8 cellular contexts compared by ENCODE assay signal in the genomic region with DNA sequence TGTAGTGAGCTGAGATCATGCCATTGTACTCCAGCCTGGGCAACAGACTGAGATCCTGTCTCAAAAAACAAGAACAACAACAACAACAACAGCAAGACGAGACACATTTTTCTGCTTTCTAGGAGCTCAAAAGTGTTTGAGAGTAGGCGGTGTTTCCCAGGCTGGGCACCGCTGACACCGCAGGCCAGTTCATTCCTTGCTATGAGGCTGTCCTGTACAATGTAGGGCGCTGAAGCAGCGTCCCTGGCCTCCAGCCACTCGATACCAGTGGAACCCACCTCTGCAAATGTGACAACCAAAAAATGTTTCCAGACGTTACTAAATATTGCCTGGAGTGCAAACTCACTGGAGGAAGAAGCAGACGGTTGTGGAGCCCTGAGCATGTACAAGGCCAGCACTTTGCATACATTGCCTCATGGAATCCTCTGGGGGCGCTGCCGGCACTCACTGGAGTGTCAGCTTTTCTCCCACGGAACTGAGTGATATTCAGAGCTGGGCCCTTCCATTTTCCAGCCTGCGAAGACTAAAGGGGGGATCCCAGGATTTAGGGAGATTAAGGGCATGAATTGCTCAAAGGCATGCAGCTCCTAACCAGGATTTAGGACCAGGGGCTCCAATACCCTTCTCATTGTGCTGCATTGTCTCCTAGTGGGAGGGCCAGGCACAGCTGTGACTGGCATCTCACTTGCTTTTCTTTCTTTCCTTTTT. TPM values are rescaled to one million over a fixed set of nuclear protein-coding genes. Genes with fewer than 3 reads are reported as not detected.
DNase-seq lines count a peak whose midpoint lies in the region; ATAC-seq and TF ChIP-seq lines count a peak whose summit lies in the region.

No MANE protein-coding gene starts in this region.

- H3K4me3 ChIP-seq in SK-N-MC (no peak overlapping the region), adipocyte (ENCODE audit: low read length) (no peak overlapping the region)

- peak overlapping the region; percentile 63 for H3K27ac ChIP-seq in SK-N-MC

- H3K9me3 ChIP-seq in SK-N-MC (ENCODE audit: low read depth, low read length) (no peaks in the 10 kb centered on the region), adipocyte (ENCODE audit: control insufficient read depth, low read length) (no peaks in the 10 kb centered on the region)

- DNase-seq in DMS114 treated with DMSO at 0.1 percent for 48 hours (lab: John Stamatoyannopoulos, UW; ENCODE audit: unreplicated experiment), result peak; percentile 52
- DNase-seq in SK-N-MC (ENCODE audit: low read depth, low spot score), result no peak
- peak; percentile 67 for DNase-seq in adipocyte (ENCODE audit: low read depth)
- DNase-seq in left ventricle myocardium superior, result peak; percentile 81
- DNase-seq in renal cortical epithelial cell (ENCODE audit: low read depth), result peak; percentile 49
- DNase-seq in HK-2 (ENCODE audit: unreplicated experiment), result no peak

- no peak for TF ChIP-seq EP300 in Ishikawa (IDR thresholded peaks at IDR 0.05; ENCODE audit: borderline replicate concordance)

- H3K9ac ChIP-seq in SK-N-MC (ENCODE audit: insufficient read length) (no peak overlapping the region), adipocyte (ENCODE audit: low read length) (peak overlapping the region; percentile 61)

- H3K27me3 ChIP-seq in adipocyte (replicated peaks; ENCODE audit: control insufficient read depth, insufficient read depth, low read length), result no peaks in the 10 kb centered on the region

- peaks cover 53% of the 10 kb centered on the region for H3K4me1 ChIP-seq in adipocyte (ENCODE audit: control insufficient read depth, insufficient read depth, low read length)

- peak; percentile 71 for ATAC-seq in left ventricle myocardium superior
- ATAC-seq in GM18873 (IDR thresholded peaks at IDR 0.05; ENCODE audit: low FRiP score, unreplicated experiment), result no peak

- H3K36me3 ChIP-seq in SK-N-MC (ENCODE audit: insufficient read depth, low read length) (no peaks in the 10 kb centered on the region), adipocyte (ENCODE audit: control insufficient read depth, insufficient read depth, low read length, severe bottlenecking) (no peaks in the 10 kb centered on the region)

- peak; percentile 48 for TF ChIP-seq RAD21 in Ishikawa (IDR thresholded peaks at IDR 0.05; ENCODE audit: low read depth)

- intact Hi-C loops in left ventricle myocardium superior (cut with micrococcal nuclease), result no loop called here

TF ChIP-seq in Ishikawa, 13 proteins besides CTCF, POLR2A, EP300 and RAD21:
- TF ChIP-seq TCF12 (IDR thresholded peaks at IDR 0.05; ENCODE audit: low read depth), result no peak
- TF ChIP-seq EGR1 (IDR thresholded peaks at IDR 0.05), result no peak
- TF ChIP-seq, protein P1, sequence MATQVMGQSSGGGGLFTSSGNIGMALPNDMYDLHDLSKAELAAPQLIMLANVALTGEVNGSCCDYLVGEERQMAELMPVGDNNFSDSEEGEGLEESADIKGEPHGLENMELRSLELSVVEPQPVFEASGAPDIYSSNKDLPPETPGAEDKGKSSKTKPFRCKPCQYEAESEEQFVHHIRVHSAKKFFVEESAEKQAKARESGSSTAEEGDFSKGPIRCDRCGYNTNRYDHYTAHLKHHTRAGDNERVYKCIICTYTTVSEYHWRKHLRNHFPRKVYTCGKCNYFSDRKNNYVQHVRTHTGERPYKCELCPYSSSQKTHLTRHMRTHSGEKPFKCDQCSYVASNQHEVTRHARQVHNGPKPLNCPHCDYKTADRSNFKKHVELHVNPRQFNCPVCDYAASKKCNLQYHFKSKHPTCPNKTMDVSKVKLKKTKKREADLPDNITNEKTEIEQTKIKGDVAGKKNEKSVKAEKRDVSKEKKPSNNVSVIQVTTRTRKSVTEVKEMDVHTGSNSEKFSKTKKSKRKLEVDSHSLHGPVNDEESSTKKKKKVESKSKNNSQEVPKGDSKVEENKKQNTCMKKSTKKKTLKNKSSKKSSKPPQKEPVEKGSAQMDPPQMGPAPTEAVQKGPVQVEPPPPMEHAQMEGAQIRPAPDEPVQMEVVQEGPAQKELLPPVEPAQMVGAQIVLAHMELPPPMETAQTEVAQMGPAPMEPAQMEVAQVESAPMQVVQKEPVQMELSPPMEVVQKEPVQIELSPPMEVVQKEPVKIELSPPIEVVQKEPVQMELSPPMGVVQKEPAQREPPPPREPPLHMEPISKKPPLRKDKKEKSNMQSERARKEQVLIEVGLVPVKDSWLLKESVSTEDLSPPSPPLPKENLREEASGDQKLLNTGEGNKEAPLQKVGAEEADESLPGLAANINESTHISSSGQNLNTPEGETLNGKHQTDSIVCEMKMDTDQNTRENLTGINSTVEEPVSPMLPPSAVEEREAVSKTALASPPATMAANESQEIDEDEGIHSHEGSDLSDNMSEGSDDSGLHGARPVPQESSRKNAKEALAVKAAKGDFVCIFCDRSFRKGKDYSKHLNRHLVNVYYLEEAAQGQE (IDR thresholded peaks at IDR 0.05; ENCODE audit: low read depth), result no peak
- TF ChIP-seq ZBTB7A (IDR thresholded peaks at IDR 0.05; ENCODE audit: low read depth), result no peak
- TF ChIP-seq TAF1 (IDR thresholded peaks at IDR 0.05; ENCODE audit: low read depth), result no peak
- TF ChIP-seq CEBPB (IDR thresholded peaks at IDR 0.05), result no peak
- no peak for TF ChIP-seq NFIC (IDR thresholded peaks at IDR 0.05)
- no peak for TF ChIP-seq CREB1 (IDR thresholded peaks at IDR 0.05; ENCODE audit: low read depth)
- no peak for TF ChIP-seq YY1 (IDR thresholded peaks at IDR 0.05; ENCODE audit: low read depth)
- no peak for TF ChIP-seq TEAD4 (IDR thresholded peaks at IDR 0.05)
TF ChIP-seq in Ishikawa: peak in this region for 0.

RNA-seq across cellular contexts. Expression of a gene that starts 5.8 kb away (rescaled TPM):
- total RNA-seq in left ventricle myocardium superior (16.1 TPM), renal cortical epithelial cell (21.4 and 29.4 TPM in 2 replicates)

RNA-seq across cellular contexts. Expression of a gene that starts 24.1 kb away (rescaled TPM):
- 214 TPM for total RNA-seq in left ventricle myocardium superior
- 177 and 255 TPM in 2 replicates for total RNA-seq in renal cortical epithelial cell

RNA-seq across cellular contexts. Expression of a gene that starts 36.3 kb away (rescaled TPM):
- total RNA-seq in left ventricle myocardium superior, result 58.1 TPM
- 47.1 and 49.5 TPM in 2 replicates for total RNA-seq in renal cortical epithelial cell

RNA-seq across cellular contexts. Expression of a gene that starts 39.5 kb away (rescaled TPM):
- total RNA-seq in left ventricle myocardium superior (6.3 TPM), renal cortical epithelial cell (0.40 TPM in 1 of 2 replicates, not detected in the other)

Comparison
In these comparisons a context has a peak if more than half of its experiments do, and no peak if none do; other contexts are left out.
1. DNase-seq: peak in DMS114 treated with DMSO at 0.1 percent for 48 hours (single experiment), adipocyte (single experiment), left ventricle myocardium superior (single experiment) and renal cortical epithelial cell (single experiment); none in SK-N-MC (single experiment) and HK-2 (single experiment).